In the genomic region with DNA sequence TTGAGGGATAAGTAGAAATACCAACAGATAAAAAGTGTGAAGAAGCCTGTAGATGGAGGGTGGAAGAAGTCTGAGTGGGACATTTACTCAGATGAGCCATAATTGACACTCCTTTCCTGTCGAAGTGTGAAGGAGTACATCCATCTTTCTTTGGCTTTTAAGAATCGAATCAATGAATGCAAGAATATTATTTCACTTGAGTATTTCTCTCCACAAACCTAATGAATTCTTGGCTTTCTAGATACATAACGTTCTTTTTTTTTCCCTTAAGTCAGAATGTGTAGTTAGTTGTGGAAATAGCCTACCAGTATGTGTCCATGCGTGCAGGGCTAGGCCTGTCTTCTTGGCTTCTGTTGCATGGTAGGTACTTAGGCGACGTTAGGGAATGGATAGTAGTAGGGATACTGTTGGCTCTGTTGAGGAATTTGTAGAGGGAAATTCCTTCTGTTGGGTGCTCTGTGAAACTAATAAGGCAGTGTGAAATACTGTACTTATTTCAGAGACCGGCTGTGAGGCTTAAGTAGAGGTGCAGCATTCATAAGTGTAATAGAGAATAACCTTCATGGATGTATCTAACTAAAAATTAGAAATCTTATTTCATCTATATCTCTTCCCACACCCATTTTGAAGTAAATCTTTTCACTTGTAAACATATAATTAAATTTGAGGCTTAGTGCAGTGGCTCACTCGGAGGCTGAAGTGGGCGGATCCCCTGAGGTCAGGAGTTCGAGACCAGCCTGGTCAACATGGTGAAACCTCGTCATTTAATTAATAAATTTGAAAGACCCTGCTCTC, we compare ENCODE assay signal across 8 cellular contexts. TPM values are rescaled to one million over a fixed set of nuclear protein-coding genes. Genes with fewer than 3 reads are reported as not detected.
DNase-seq lines count a peak whose midpoint lies in the region; ATAC-seq and TF ChIP-seq lines count a peak whose summit lies in the region.

No MANE protein-coding gene starts in this region.

- peak overlapping the region; percentile 100 for H3K4me3 Mint-ChIP-seq in CD8-positive, alpha-beta T cell

- 58 to 59% methylated on average over 11 of the region's 11 CpGs for WGBS in lower leg skin, 2 donors

- H3K27ac Mint-ChIP-seq in CD8-positive, alpha-beta T cell: peak overlapping the region; percentile 100

- peaks cover 62% of the 10 kb centered on the region for H3F3A ChIP-seq in MM.1S (ENCODE audit: insufficient read depth, low read length)
- H3F3A ChIP-seq in neural cell (ENCODE audit: insufficient read depth, low read length, poor library complexity, severe bottlenecking): no peaks in the 10 kb centered on the region

- no peak for DNase-seq in CD8-positive, alpha-beta T cell
- DNase-seq in MM.1S (no peak), dorsolateral prefrontal cortex (no peak), hepatic stellate cell (ENCODE audit: low spot score) (no peak), lower leg skin (ENCODE audit: low spot score in 2 of 2) (no peak)

- no peak for TF ChIP-seq RAD21 in neural cell (conservative IDR thresholded peaks at IDR 0.05)

- H3K36me3 ChIP-seq in CD8-positive, alpha-beta T cell (ENCODE audit: insufficient read depth, low read length): peaks cover 27% of the 10 kb centered on the region
- H3K36me3 ChIP-seq in MM.1S (replicated peaks; ENCODE audit: insufficient read depth, low read length) (peaks cover 7% of the 10 kb centered on the region; the same call in 1 of the 2 replicates), neural cell (ENCODE audit: insufficient read depth, low read length) (no peaks in the 10 kb centered on the region)

- no peaks in the 10 kb centered on the region for H3K9me3 Mint-ChIP-seq in CD8-positive, alpha-beta T cell

- H3K9me2 ChIP-seq in MM.1S (replicated peaks; ENCODE audit: insufficient read depth, low read length) (no peaks in the 10 kb centered on the region), neural cell (ENCODE audit: insufficient read depth, low read length) (no peaks in the 10 kb centered on the region)

- CTCF ChIA-PET in CD8-positive, alpha-beta T cell (lab: Charles Lee): interaction anchor here (0.6 to 5.6 kb wide), 3 partner anchors 24 to 68 kb away, joined by 3 to 29 read pairs (median 5); no protein-coding TSS in a partner anchor

- H2AFZ ChIP-seq in MM.1S (ENCODE audit: low read length): no peak overlapping the region
- no peak overlapping the region for H2AFZ ChIP-seq in neural cell (ENCODE audit: low read depth, low read length)

- POLR2A ChIA-PET in CD8-positive, alpha-beta T cell (lab: Charles Lee): interaction anchor here (1.6 to 2.8 kb wide), 4 partner anchors 15 to 158 kb away, joined by 6 to 41 read pairs (median 23); a partner anchor contains a TSS

- H3K79me2 ChIP-seq in MM.1S (ENCODE audit: low read length) (peaks cover 60% of the 10 kb centered on the region), neural cell (replicated peaks; ENCODE audit: insufficient read depth, low read length) (peaks cover 19% of the 10 kb centered on the region)

- H3K36me3 Mint-ChIP-seq in CD8-positive, alpha-beta T cell: peaks cover 73% of the 10 kb centered on the region

- no peak for ATAC-seq in CD8-positive, alpha-beta T cell
- ATAC-seq in GM18873 (IDR thresholded peaks at IDR 0.05; ENCODE audit: low FRiP score, unreplicated experiment) (no peak), HG03565 (IDR thresholded peaks at IDR 0.05; ENCODE audit: unreplicated experiment) (no peak)

- no peaks in the 10 kb centered on the region for H3K27me3 ChIP-seq in CD8-positive, alpha-beta T cell (ENCODE audit: insufficient read depth, low read length)
- H3K27me3 ChIP-seq in MM.1S (replicated peaks; ENCODE audit: insufficient read depth, low read length) (no peaks in the 10 kb centered on the region), dorsolateral prefrontal cortex (no peaks in the 10 kb centered on the region), neural cell (ENCODE audit: insufficient read depth, low read depth, low read length) (no peaks in the 10 kb centered on the region)

- no peaks in the 10 kb centered on the region for H3K9me3 ChIP-seq in CD8-positive, alpha-beta T cell (ENCODE audit: low read length)
- H3K9me3 ChIP-seq in MM.1S (replicated peaks; ENCODE audit: insufficient read depth, low read length) (no peaks in the 10 kb centered on the region), neural cell (ENCODE audit: low read length) (no peaks in the 10 kb centered on the region)

- peak overlapping the region; percentile 71 for H3K4me2 ChIP-seq in MM.1S (ENCODE audit: low read depth, low read length)
- H3K4me2 ChIP-seq in neural cell (ENCODE audit: low read length): peak overlapping the region; percentile 97

- TF ChIP-seq POLR2A in lower leg skin (IDR thresholded peaks at IDR 0.05): no peak

- H3K27me3 Mint-ChIP-seq in CD8-positive, alpha-beta T cell (ENCODE audit: low read depth): no peaks in the 10 kb centered on the region

- peaks cover 70% of the 10 kb centered on the region for H3K4me1 Mint-ChIP-seq in CD8-positive, alpha-beta T cell (ENCODE audit: low read depth)

- TF ChIP-seq EP300 in neural cell (conservative IDR thresholded peaks at IDR 0.05; ENCODE audit: poor library complexity, severe bottlenecking): no peak

- peaks cover 53% of the 10 kb centered on the region for H3K4me1 ChIP-seq in CD8-positive, alpha-beta T cell (ENCODE audit: insufficient read depth, low read length)
- peaks cover 9% of the 10 kb centered on the region for H3K4me1 ChIP-seq in MM.1S (ENCODE audit: low read length)

- no peak for TF ChIP-seq CTCF in CD8-positive, alpha-beta T cell (IDR thresholded peaks at IDR 0.05)
- TF ChIP-seq CTCF in MM.1S (IDR thresholded peaks at IDR 0.05; ENCODE audit: low read length) (no peak), dorsolateral prefrontal cortex (IDR thresholded peaks at IDR 0.05 in 54 of 56, conservative IDR thresholded peaks at IDR 0.05 in 2 of 56; ENCODE audit: low read depth in 1 of 56, partially characterized antibody in 56 of 56) (no peak), neural cell (IDR thresholded peaks at IDR 0.05; ENCODE audit: poor library complexity, severe bottlenecking) (no peak), lower leg skin (IDR thresholded peaks at IDR 0.05) (no peak)

- intact Hi-C loops in CD8-positive, alpha-beta T cell (cut with DNase I, micrococcal nuclease): loop anchor here (5.0 to 10.0 kb wide), 4 partner anchors 154 to 1099 kb away; a partner anchor contains a TSS
- intact Hi-C loops in dorsolateral prefrontal cortex (cut with DNase I) (no loop called here), lower leg skin (cut with DNase I; ENCODE audit: low total_unique reads) (no loop called here)

- H3K27ac ChIP-seq in CD8-positive, alpha-beta T cell (ENCODE audit: low read depth, low read length): peak overlapping the region; percentile 87
- H3K27ac ChIP-seq in MM.1S (ENCODE audit: low read length): peak overlapping the region; percentile 65; the same call in 1 of the 2 replicates
- no peak overlapping the region for H3K27ac ChIP-seq in dorsolateral prefrontal cortex
- no peak overlapping the region for H3K27ac ChIP-seq in neural cell (ENCODE audit: low read length)

- H4K20me1 ChIP-seq in MM.1S (ENCODE audit: insufficient read depth, low read length) (peaks cover 25% of the 10 kb centered on the region), neural cell (ENCODE audit: insufficient read depth) (no peaks in the 10 kb centered on the region)

- H3K9ac ChIP-seq in MM.1S (ENCODE audit: low read length) (peak overlapping the region; percentile 93), neural cell (ENCODE audit: low read length) (peak overlapping the region; percentile 86)

- H3K4me3 ChIP-seq in CD8-positive, alpha-beta T cell (ENCODE audit: low read depth, low read length): no peak overlapping the region
- H3K4me3 ChIP-seq in MM.1S (ENCODE audit: low read length) (peak overlapping the region; percentile 91), dorsolateral prefrontal cortex (peak overlapping the region in 42 of 59 donors; percentile 7 to 100 (median 90)), neural cell (ENCODE audit: low read length) (peak overlapping the region; percentile 71), lower leg skin (ENCODE audit: low read depth, poor library complexity, severe bottlenecking) (no peak overlapping the region)

TF ChIP-seq in neural cell, 6 proteins besides CTCF, POLR2A, EP300 and RAD21 (continues in another document):
- TF ChIP-seq MXI1 (conservative IDR thresholded peaks at IDR 0.05; ENCODE audit: poor library complexity, severe bottlenecking) (no peak), EZH2 (IDR thresholded peaks at IDR 0.05; ENCODE audit: borderline replicate concordance, insufficient read depth, low read length, poor library complexity, severe bottlenecking) (no peak)

RNA-seq across cellular contexts. Expression of a gene that starts 1.5 kb away (rescaled TPM):
- total RNA-seq in CD8-positive, alpha-beta T cell: 1,000 to 10,000 TPM; 4,154 to 4,290 TPM
- 100 to 1,000 TPM; 295 to 726 (median 479) TPM for total RNA-seq in dorsolateral prefrontal cortex
- 1,894 and 2,078 TPM in 2 replicates for polyA plus RNA-seq in neural cell
- 678 and 701 TPM in 2 replicates for polyA minus RNA-seq in neural cell
- 1,000 to 10,000 TPM; 4,043 to 6,696 (median 6,204) TPM for total RNA-seq in lower leg skin

RNA-seq across cellular contexts. Expression of a gene that starts 1.6 kb away (rescaled TPM):
- total RNA-seq in CD8-positive, alpha-beta T cell: 10 to 100 TPM; 72.2 to 75.9 TPM
- total RNA-seq in dorsolateral prefrontal cortex: 100 to 1,000 TPM in 1 of 120 experiments, 10 to 100 TPM in 119; 48.4 to 108 (median 68.9) TPM
- polyA plus RNA-seq in neural cell: 29.1 and 34.6 TPM in 2 replicates
- 34.3 and 37.2 TPM in 2 replicates for polyA minus RNA-seq in neural cell
- total RNA-seq in lower leg skin: 10 to 100 TPM; 33.3 to 51.0 (median 44.4) TPM

RNA-seq across cellular contexts. Expression of a gene that starts 3.6 kb away (rescaled TPM):
- 1 to 10 TPM; 7.9 to 8.8 TPM for total RNA-seq in CD8-positive, alpha-beta T cell
- total RNA-seq in dorsolateral prefrontal cortex: 10 to 100 TPM in 42 of 120 experiments, 1 to 10 TPM in 78; 4.4 to 15.9 (median 9.3) TPM
- polyA plus RNA-seq in neural cell: 2.5 and 7.0 TPM in 2 replicates
- polyA minus RNA-seq in neural cell: 10.7 and 16.1 TPM in 2 replicates
- total RNA-seq in lower leg skin: 10 to 100 TPM; 24.8 to 31.0 (median 26.3) TPM

RNA-seq across cellular contexts. Expression of a gene that starts 15.7 kb away (rescaled TPM):
- total RNA-seq in CD8-positive, alpha-beta T cell: 10 to 100 TPM; 19.9 to 22.1 TPM
- 10 to 100 TPM; 14.7 to 53.7 (median 30.1) TPM for total RNA-seq in dorsolateral prefrontal cortex
- polyA plus RNA-seq in neural cell: 62.5 and 73.2 TPM in 2 replicates
- 33.2 and 38.2 TPM in 2 replicates for polyA minus RNA-seq in neural cell
- 10 to 100 TPM; 38.4 to 57.2 (median 47.0) TPM for total RNA-seq in lower leg skin

RNA-seq across cellular contexts. Expression of a gene that starts 16.1 kb away (rescaled TPM):
- total RNA-seq in CD8-positive, alpha-beta T cell: 10 to 100 TPM in 1 of 2 experiments, 1 to 10 TPM in 1; 9.4 to 11.2 TPM
- 10 to 100 TPM; 29.1 to 82.4 (median 59.2) TPM for total RNA-seq in dorsolateral prefrontal cortex
- 97.8 and 109 TPM in 2 replicates for polyA plus RNA-seq in neural cell
- polyA minus RNA-seq in neural cell: 21.2 and 23.4 TPM in 2 replicates
- 10 to 100 TPM; 22.6 to 36.3 (median 35.3) TPM for total RNA-seq in lower leg skin

Comparison
In these comparisons a context has a peak if more than half of its experiments do, and no peak if none do; other contexts are left out.
1. H3K27ac ChIP-seq: peak in CD8-positive, alpha-beta T cell (single experiment) and MM.1S (single experiment); none in dorsolateral prefrontal cortex (0 of 59) and neural cell (single experiment).
2. H3K4me3 ChIP-seq: peak in MM.1S (single experiment), dorsolateral prefrontal cortex (42 of 59) and neural cell (single experiment); none in CD8-positive, alpha-beta T cell (single experiment) and lower leg skin (single experiment).
3. RNA of a gene that starts 1.5 kb away (total RNA-seq): 4,043 to 6,696 TPM in lower leg skin and 4,154 to 4,290 TPM in CD8-positive, alpha-beta T cell; 295 to 726 TPM in dorsolateral prefrontal cortex; every median in the first group is over 4 times any median in the second.
4. intact Hi-C loops: an anchor here in CD8-positive, alpha-beta T cell (5.0 to 10.0 kb wide); none called in dorsolateral prefrontal cortex and lower leg skin.